In genomic region chr11:43576834-43577521, GRCh38 we compare ENCODE assay signal across 1 cellular context.
TF ChIP-seq lines count a peak whose summit lies in the region.

No MANE protein-coding gene starts in this region.

TF ChIP-seq in GM23338, 12 proteins besides CTCF, POLR2A, EP300 and RAD21 (continued from another document):
- TF ChIP-seq ZNF462 (CRISPR knock-in tag; IDR thresholded peaks at IDR 0.05) = no peak
- no peak for TF ChIP-seq EZH2phosphoT487 (IDR thresholded peaks at IDR 0.05; ENCODE audit: unreplicated experiment)
- TF ChIP-seq ZNF114 (CRISPR knock-in tag; IDR thresholded peaks at IDR 0.05) = no peak
- TF ChIP-seq STAT1 (IDR thresholded peaks at IDR 0.05; ENCODE audit: unreplicated experiment) = no peak
